Comparison of ENCODE assay signal across 1 cellular context in genomic region chr4:1864076-1865008, GRCh38.
A peak's percentile ranks its signal among the peaks of the same experiment; 100 is the strongest.
TF ChIP-seq lines count a peak whose summit lies in the region.

No MANE protein-coding gene starts in this region.

TF ChIP-seq in HepG2, 621 proteins besides CTCF, POLR2A, EP300 and RAD21 (continues in another document):
- TF ChIP-seq KDM2A (CRISPR knock-in tag; IDR thresholded peaks at IDR 0.05; ENCODE audit: borderline replicate concordance, low read depth), result peak; percentile 48; the same call in 1 of the 2 replicates
- no peak for TF ChIP-seq ZNF670 (CRISPR knock-in tag; IDR thresholded peaks at IDR 0.05; ENCODE audit: borderline replicate concordance)
- peak; percentile 58 for TF ChIP-seq AGO2 (optimal IDR thresholded peaks at IDR 0.05; ENCODE audit: low read depth, low read length)
- TF ChIP-seq MYC (CRISPR knock-in tag; IDR thresholded peaks at IDR 0.05; ENCODE audit: borderline replicate concordance), result peak; percentile 30; the same call in 1 of the 2 replicates
- TF ChIP-seq HNF4A (CRISPR knock-in tag; IDR thresholded peaks at IDR 0.05), result peak; percentile 76
- no peak for TF ChIP-seq RELA (CRISPR knock-in tag; IDR thresholded peaks at IDR 0.05)
- 0 out of 2 replicates have a peak, but pooled peaks have one; percentile 48 for TF ChIP-seq ZNF292 (CRISPR knock-in tag; IDR thresholded peaks at IDR 0.05; ENCODE audit: borderline replicate concordance, low read depth)
- TF ChIP-seq PHF8 (CRISPR knock-in tag; IDR thresholded peaks at IDR 0.05), result peak; percentile 37; the same call in 1 of the 2 replicates
- TF ChIP-seq ZNF281 (CRISPR knock-in tag; IDR thresholded peaks at IDR 0.05; ENCODE audit: borderline replicate concordance), result peak; percentile 84
- peak; percentile 47; the same call in 1 of the 2 replicates for TF ChIP-seq ZNF614 (CRISPR knock-in tag; IDR thresholded peaks at IDR 0.05; ENCODE audit: borderline replicate concordance)
- TF ChIP-seq ZMYM3 (CRISPR knock-in tag; IDR thresholded peaks at IDR 0.05), result peak; percentile 14; the same call in 1 of the 2 replicates
- peak; percentile 84 for TF ChIP-seq NR2C2 (CRISPR knock-in tag; IDR thresholded peaks at IDR 0.05; ENCODE audit: borderline replicate concordance)
- TF ChIP-seq KDM6A (CRISPR knock-in tag; IDR thresholded peaks at IDR 0.05; ENCODE audit: low read depth), result peak; percentile 61; the same call in 1 of the 2 replicates
- 0 out of 2 replicates have a peak, but pooled peaks have one; percentile 64 for TF ChIP-seq MTERF4 (CRISPR knock-in tag; IDR thresholded peaks at IDR 0.05)
- TF ChIP-seq TGIF2 (CRISPR knock-in tag; IDR thresholded peaks at IDR 0.05), result peak; percentile 19; the same call in 1 of the 2 replicates
- peak; percentile 79 for TF ChIP-seq POGK (CRISPR knock-in tag; conservative IDR thresholded peaks at IDR 0.05)
- TF ChIP-seq NFKB2 (CRISPR knock-in tag; IDR thresholded peaks at IDR 0.05; ENCODE audit: borderline replicate concordance), result peak; percentile 10; the same call in 1 of the 2 replicates
- TF ChIP-seq SMAD1 (CRISPR knock-in tag; IDR thresholded peaks at IDR 0.05; ENCODE audit: borderline replicate concordance, low read depth), result peak; percentile 84; the same call in 1 of the 2 replicates
- TF ChIP-seq NR2F6 (IDR thresholded peaks at IDR 0.05), result peak; percentile 77
- TF ChIP-seq NR2F6 (CRISPR knock-in tag; IDR thresholded peaks at IDR 0.05), result peak; percentile 60; the same call in 1 of the 2 replicates
- peak; percentile 58; the same call in 1 of the 2 replicates for TF ChIP-seq HIVEP1 (CRISPR knock-in tag; IDR thresholded peaks at IDR 0.05)
- no peak for TF ChIP-seq FOXK2 (IDR thresholded peaks at IDR 0.05)
- peak; percentile 69 for TF ChIP-seq RFX3 (CRISPR knock-in tag; IDR thresholded peaks at IDR 0.05)
- peak; percentile 29; the same call in 1 of the 2 replicates for TF ChIP-seq ZNF503 (CRISPR knock-in tag; IDR thresholded peaks at IDR 0.05)
- TF ChIP-seq HOXA3 (CRISPR knock-in tag; IDR thresholded peaks at IDR 0.05), result 0 out of 2 replicates have a peak, but pooled peaks have one; percentile 24
- peak; percentile 77; the same call in 1 of the 2 replicates for TF ChIP-seq ZNF768 (CRISPR knock-in tag; IDR thresholded peaks at IDR 0.05)
- peak; percentile 65; the same call in 1 of the 2 replicates for TF ChIP-seq ZNF770 (CRISPR knock-in tag; IDR thresholded peaks at IDR 0.05)
- peak; percentile 38; the same call in 1 of the 2 replicates for TF ChIP-seq MEF2D (CRISPR knock-in tag; IDR thresholded peaks at IDR 0.05)
- no peak for TF ChIP-seq BCL3 (CRISPR knock-in tag; IDR thresholded peaks at IDR 0.05)
- TF ChIP-seq THAP9 (CRISPR knock-in tag; IDR thresholded peaks at IDR 0.05; ENCODE audit: borderline replicate concordance), result peak; percentile 93
- TF ChIP-seq NCOA2 (CRISPR knock-in tag; IDR thresholded peaks at IDR 0.05), result 0 out of 2 replicates have a peak, but pooled peaks have one; percentile 22
- 0 out of 2 replicates have a peak, but pooled peaks have one; percentile 27 for TF ChIP-seq ARNT2 (CRISPR knock-in tag; IDR thresholded peaks at IDR 0.05; ENCODE audit: low read depth)
- TF ChIP-seq PAXIP1 (CRISPR knock-in tag; conservative IDR thresholded peaks at IDR 0.05), result peak; percentile 91
- peak; percentile 65 for TF ChIP-seq ZFY (CRISPR knock-in tag; IDR thresholded peaks at IDR 0.05)
- TF ChIP-seq ZNF777 (CRISPR knock-in tag; IDR thresholded peaks at IDR 0.05), result no peak
- TF ChIP-seq ZNF350 (CRISPR knock-in tag; IDR thresholded peaks at IDR 0.05; ENCODE audit: borderline replicate concordance, low read depth), result peak; percentile 46; the same call in 1 of the 2 replicates
- TF ChIP-seq ATF6 (CRISPR knock-in tag; conservative IDR thresholded peaks at IDR 0.05), result no peak
- no peak for TF ChIP-seq ZNF33A (CRISPR knock-in tag; IDR thresholded peaks at IDR 0.05; ENCODE audit: borderline replicate concordance)
- no peak for TF ChIP-seq SOX13 (IDR thresholded peaks at IDR 0.05)
- peak in 1 of 2 experiments; percentile 27; a peak in 1 of 4 replicates for TF ChIP-seq SOX13 (CRISPR knock-in tag; conservative IDR thresholded peaks at IDR 0.05 in 1 of 2, IDR thresholded peaks at IDR 0.05 in 1 of 2)
